Comparison of ENCODE assay signal across 8 cellular contexts in genomic region chr15:71752604-71753289, GRCh38. TPM values are rescaled to one million over a fixed set of nuclear protein-coding genes. Genes with fewer than 3 reads are reported as not detected.
DNase-seq lines count a peak whose midpoint lies in the region; ATAC-seq and TF ChIP-seq lines count a peak whose summit lies in the region.

No MANE protein-coding gene starts in this region.

- peaks cover 22% of the 10 kb centered on the region for H3K4me1 ChIP-seq in adipocyte (ENCODE audit: control insufficient read depth, insufficient read depth, low read length)

- no peak overlapping the region for H3K9ac ChIP-seq in adipocyte (ENCODE audit: low read length)

- peak; percentile 87 for ATAC-seq in left colon
- no peak for ATAC-seq in GM18517 (IDR thresholded peaks at IDR 0.05; ENCODE audit: unreplicated experiment)
- no peak for ATAC-seq in HG03280 (IDR thresholded peaks at IDR 0.05; ENCODE audit: unreplicated experiment)

- DNase-seq in NCI-H2196 (lab: John Stamatoyannopoulos, UW; ENCODE audit: unreplicated experiment) (peak; percentile 15), NCI-H2196 treated with DMSO at 0.1 percent for 48 hours (lab: John Stamatoyannopoulos, UW; ENCODE audit: unreplicated experiment) (no peak), adipocyte (ENCODE audit: low read depth) (peak; percentile 83), left colon (peak; percentile 76)
- DNase-seq in activated CD4-positive, alpha-beta T cell treated with anti-CD3 and anti-CD28 coated beads for 4 hours, result no peak

- peak; percentile 62 for TF ChIP-seq CTCF in LNCAP (IDR thresholded peaks at IDR 0.05)

- H3K9me3 ChIP-seq in adipocyte (ENCODE audit: control insufficient read depth, low read length), result peaks cover 4% of the 10 kb centered on the region

- H3K27me3 ChIP-seq in adipocyte (replicated peaks; ENCODE audit: control insufficient read depth, insufficient read depth, low read length), result no peaks in the 10 kb centered on the region

- no peaks in the 10 kb centered on the region for H3K36me3 ChIP-seq in adipocyte (ENCODE audit: control insufficient read depth, insufficient read depth, low read length, severe bottlenecking)

- H3K4me3 ChIP-seq in adipocyte (ENCODE audit: low read length), result peak overlapping the region; percentile 0

- intact Hi-C loops in left colon (cut with DNase I, micrococcal nuclease), result no loop called here

RNA-seq across cellular contexts. Expression of gene NR2E3, which starts 57.6 kb away (rescaled TPM):
- under 1 TPM; 0.20 to 0.67 TPM for total RNA-seq in left colon

Comparison
In these comparisons a context has a peak if more than half of its experiments do, and no peak if none do; other contexts are left out.
1. DNase-seq: peak in NCI-H2196 (single experiment), adipocyte (single experiment) and left colon (2 of 2); none in NCI-H2196 treated with DMSO at 0.1 percent for 48 hours (single experiment) and activated CD4-positive, alpha-beta T cell treated with anti-CD3 and anti-CD28 coated beads for 4 hours (0 of 2).